Comparison of ENCODE assay signal across 1 cellular context in the genomic region with DNA sequence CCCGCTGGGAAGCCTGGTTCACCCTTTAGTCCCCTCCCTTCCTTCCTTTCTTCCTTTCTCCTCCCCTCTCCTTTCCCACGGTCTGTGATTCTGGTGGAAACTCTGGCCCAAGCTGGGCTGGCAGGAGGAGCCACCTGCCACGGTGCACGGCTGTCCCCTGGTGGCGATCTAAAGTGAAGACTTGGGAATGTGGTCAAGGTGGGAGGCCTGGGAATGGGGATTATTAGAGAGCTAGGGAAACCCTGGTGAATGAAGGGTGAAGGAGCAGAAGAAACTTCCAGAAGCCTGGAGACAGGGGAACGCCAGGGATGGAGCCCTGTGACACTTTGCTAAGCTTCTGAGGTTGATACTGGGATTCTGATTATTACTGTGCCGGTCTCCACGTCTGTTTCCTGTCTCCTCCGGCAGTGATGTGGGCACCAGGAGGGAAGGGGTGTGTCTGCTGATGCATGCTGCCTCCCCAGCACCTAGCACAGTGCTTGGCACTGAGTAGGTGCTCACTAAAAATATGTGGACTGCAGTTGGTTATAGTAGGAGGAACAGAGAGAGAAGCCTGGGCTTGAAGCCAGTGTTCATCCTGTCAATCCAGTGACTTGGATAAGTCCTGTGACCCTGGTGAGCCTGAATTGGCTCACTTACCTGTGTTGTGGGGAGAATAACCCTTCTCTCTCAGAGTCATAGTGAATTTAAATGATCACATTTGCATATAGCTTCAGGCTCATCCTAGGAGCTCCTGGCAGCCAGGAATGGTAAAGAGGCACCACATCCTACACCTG.
TF ChIP-seq lines count a peak whose summit lies in the region.

No MANE protein-coding gene starts in this region.

TF ChIP-seq in HepG2, 621 proteins besides CTCF, POLR2A, EP300 and RAD21 (continued from another document and continues in another):
- peak; percentile 33; the same call in 1 of the 2 replicates for TF ChIP-seq ZNF362 (CRISPR knock-in tag; IDR thresholded peaks at IDR 0.05; ENCODE audit: borderline replicate concordance)
- no peak for TF ChIP-seq BCL3 (CRISPR knock-in tag; IDR thresholded peaks at IDR 0.05)
- TF ChIP-seq, protein P1, sequence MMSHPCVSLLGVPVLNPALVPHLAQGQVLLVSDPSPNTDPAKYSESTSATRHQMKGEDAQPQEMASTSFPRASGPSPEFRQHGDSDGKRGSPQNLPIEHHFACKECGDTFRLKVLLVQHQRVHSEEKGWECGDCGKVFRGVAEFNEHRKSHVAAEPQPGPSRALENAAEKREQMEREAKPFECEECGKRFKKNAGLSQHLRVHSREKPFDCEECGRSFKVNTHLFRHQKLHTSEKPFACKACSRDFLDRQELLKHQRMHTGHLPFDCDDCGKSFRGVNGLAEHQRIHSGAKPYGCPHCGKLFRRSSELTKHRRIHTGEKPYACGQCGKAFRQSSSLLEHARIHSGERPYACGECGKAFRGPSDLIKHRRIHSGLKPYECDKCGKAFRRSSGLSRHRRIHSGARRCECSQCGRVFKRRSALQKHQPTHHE (CRISPR knock-in tag; IDR thresholded peaks at IDR 0.05; ENCODE audit: borderline replicate concordance), result no peak
- TF ChIP-seq, protein P2, sequence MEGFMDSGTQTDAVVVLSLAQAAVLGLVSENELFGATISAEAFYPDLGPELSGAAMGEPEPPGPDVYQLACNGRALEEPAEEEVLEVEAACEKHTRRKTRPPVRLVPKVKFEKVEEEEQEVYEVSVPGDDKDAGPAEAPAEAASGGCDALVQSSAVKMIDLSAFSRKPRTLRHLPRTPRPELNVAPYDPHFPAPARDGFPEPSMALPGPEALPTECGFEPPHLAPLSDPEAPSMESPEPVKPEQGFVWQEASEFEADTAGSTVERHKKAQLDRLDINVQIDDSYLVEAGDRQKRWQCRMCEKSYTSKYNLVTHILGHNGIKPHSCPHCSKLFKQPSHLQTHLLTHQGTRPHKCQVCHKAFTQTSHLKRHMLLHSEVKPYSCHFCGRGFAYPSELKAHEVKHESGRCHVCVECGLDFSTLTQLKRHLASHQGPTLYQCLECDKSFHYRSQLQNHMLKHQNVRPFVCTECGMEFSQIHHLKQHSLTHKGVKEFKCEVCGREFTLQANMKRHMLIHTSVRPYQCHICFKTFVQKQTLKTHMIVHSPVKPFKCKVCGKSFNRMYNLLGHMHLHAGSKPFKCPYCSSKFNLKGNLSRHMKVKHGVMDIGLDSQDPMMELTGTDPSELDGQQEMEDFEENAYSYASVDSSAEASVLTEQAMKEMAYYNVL (CRISPR knock-in tag; IDR thresholded peaks at IDR 0.05; ENCODE audit: borderline replicate concordance), result no peak; the same call in 1 of the 2 replicates
- TF ChIP-seq NCOA2 (CRISPR knock-in tag; IDR thresholded peaks at IDR 0.05), result 0 out of 2 replicates have a peak, but pooled peaks have one; percentile 42
- TF ChIP-seq ZNF484 (CRISPR knock-in tag; IDR thresholded peaks at IDR 0.05; ENCODE audit: borderline replicate concordance, low read depth), result no peak
- no peak for TF ChIP-seq ZBTB49 (CRISPR knock-in tag; IDR thresholded peaks at IDR 0.05; ENCODE audit: borderline replicate concordance)
- TF ChIP-seq KLF16 (CRISPR knock-in tag; IDR thresholded peaks at IDR 0.05), result peak in 1 of 2 experiments; percentile 70; a peak in 1 of 4 replicates
- TF ChIP-seq ZNF674 (CRISPR knock-in tag; IDR thresholded peaks at IDR 0.05; ENCODE audit: low read depth), result no peak
- no peak for TF ChIP-seq SNAPC4 (CRISPR knock-in tag; IDR thresholded peaks at IDR 0.05)
- peak; percentile 82 for TF ChIP-seq PCBP2 (optimal IDR thresholded peaks at IDR 0.05; ENCODE audit: low read depth, low read length, poor library complexity, severe bottlenecking)
- peak; percentile 72; the same call in 1 of the 2 replicates for TF ChIP-seq MIER2 (CRISPR knock-in tag; IDR thresholded peaks at IDR 0.05)
- 0 out of 2 replicates have a peak, but pooled peaks have one; percentile 38 for TF ChIP-seq KMT2B (CRISPR knock-in tag; IDR thresholded peaks at IDR 0.05)
- TF ChIP-seq XRCC5 (optimal IDR thresholded peaks at IDR 0.05; ENCODE audit: low read length), result peak; percentile 81
- no peak for TF ChIP-seq SP140L (CRISPR knock-in tag; IDR thresholded peaks at IDR 0.05; ENCODE audit: borderline replicate concordance)
- TF ChIP-seq, protein P3, sequence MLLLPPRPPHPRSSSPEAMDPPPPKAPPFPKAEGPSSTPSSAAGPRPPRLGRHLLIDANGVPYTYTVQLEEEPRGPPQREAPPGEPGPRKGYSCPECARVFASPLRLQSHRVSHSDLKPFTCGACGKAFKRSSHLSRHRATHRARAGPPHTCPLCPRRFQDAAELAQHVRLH (CRISPR knock-in tag; IDR thresholded peaks at IDR 0.05; ENCODE audit: borderline replicate concordance, low read depth), result peak; percentile 62; the same call in 1 of the 2 replicates
- TF ChIP-seq DRAP1 (CRISPR knock-in tag; IDR thresholded peaks at IDR 0.05), result 0 out of 2 replicates have a peak, but pooled peaks have one; percentile 22
- TF ChIP-seq ZBTB43 (CRISPR knock-in tag; conservative IDR thresholded peaks at IDR 0.05), result no peak
- peak; percentile 51 for TF ChIP-seq FOSL2 (CRISPR knock-in tag; IDR thresholded peaks at IDR 0.05)
- 0 out of 2 replicates have a peak, but pooled peaks have one; percentile 46 for TF ChIP-seq ZBTB26 (CRISPR knock-in tag; IDR thresholded peaks at IDR 0.05; ENCODE audit: borderline replicate concordance)
- no peak for TF ChIP-seq ZNF260 (CRISPR knock-in tag; IDR thresholded peaks at IDR 0.05; ENCODE audit: borderline replicate concordance, low read depth)
- TF ChIP-seq RCOR2 (CRISPR knock-in tag; IDR thresholded peaks at IDR 0.05), result no peak
- TF ChIP-seq, protein P4, sequence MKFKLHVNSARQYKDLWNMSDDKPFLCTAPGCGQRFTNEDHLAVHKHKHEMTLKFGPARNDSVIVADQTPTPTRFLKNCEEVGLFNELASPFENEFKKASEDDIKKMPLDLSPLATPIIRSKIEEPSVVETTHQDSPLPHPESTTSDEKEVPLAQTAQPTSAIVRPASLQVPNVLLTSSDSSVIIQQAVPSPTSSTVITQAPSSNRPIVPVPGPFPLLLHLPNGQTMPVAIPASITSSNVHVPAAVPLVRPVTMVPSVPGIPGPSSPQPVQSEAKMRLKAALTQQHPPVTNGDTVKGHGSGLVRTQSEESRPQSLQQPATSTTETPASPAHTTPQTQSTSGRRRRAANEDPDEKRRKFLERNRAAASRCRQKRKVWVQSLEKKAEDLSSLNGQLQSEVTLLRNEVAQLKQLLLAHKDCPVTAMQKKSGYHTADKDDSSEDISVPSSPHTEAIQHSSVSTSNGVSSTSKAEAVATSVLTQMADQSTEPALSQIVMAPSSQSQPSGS (CRISPR knock-in tag; IDR thresholded peaks at IDR 0.05), result 0 out of 2 replicates have a peak, but pooled peaks have one; percentile 42
